Comparison of ENCODE assay signal across 8 cellular contexts in the genomic region with DNA sequence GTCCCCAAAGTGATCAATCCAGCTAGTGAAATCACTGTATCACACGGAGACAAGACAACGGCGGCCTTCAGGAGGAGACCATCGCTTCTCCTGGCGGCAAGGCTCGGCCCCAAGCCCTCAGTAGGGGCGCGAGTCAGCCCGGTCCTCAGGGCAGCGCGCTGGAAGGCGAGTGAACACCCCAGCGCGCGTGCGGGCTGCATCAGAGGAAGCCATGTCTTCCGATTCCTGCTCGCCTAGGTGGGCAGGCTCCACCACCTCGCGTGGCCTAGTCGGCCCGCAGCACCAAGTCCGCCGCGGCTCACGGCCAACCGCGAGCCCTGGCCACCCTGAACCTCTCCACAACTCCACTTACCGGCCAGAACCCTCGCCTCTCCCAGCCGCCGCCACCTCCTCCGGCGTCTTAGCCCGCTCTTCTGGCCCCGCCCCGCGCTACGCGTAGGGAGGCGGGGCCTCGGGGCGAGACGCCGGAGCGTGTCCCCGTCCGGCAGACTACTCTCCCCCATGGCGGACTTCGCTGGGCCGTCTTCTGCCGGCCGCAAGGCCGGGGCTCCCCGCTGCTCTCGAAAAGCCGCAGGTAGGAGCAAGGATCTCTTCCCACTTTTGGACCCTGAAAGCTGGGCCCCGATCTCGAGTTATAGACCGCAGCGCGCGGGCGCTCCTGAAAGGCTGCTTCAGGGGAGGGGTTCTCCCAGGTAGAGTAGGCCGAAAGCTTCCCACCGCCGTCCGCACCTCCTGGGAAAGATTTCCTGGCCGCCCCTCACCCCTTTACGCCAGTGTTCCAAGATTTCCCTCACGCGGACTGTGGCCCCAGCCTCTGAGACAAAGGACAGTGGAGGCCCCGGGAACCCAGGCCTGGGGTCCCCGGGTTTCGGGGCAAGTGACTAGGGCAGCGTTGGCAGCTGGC. TPM values are rescaled to one million over a fixed set of nuclear protein-coding genes. Genes with fewer than 3 reads are reported as not detected.
DNase-seq lines count a peak whose midpoint lies in the region; FAIRE-seq and TF ChIP-seq lines count a peak whose summit lies in the region.

TSS of gene GLMN (minus strand) at position 415 of the 904 bp plus-strand sequence. CDS start 988 bp downstream, outside the sequence.
TSS of gene RPAP2 (plus strand) at position 487 of the 904 bp plus-strand sequence. CDS start at position 502, 15 bp downstream.

- DNase-seq in GM03348 (ENCODE audit: low spot score) (peak; percentile 96), H9 (peak; percentile 84), SJSA1 (ENCODE audit: low read depth in 1 of 2, low spot score in 2 of 2) (peak; percentile 81 to 94), frontal cortex (ENCODE audit: low spot score in 2 of 2) (peak; percentile 64 to 79), nucleus accumbens (lab: John Stamatoyannopoulos, UW) (peak in 55 of 56 donors; percentile 29 to 89 (median 71)), suprapubic skin (ENCODE audit: low spot score in 2 of 2) (peak; percentile 80 to 85)
- DNase-seq in activated naive CD4-positive, alpha-beta T cell treated with Interleukin-2 at 50 U/mL for 16 hours: peak; percentile 75

- no peak within 1 kb of the TSS for H2AK5ac ChIP-seq in H9 (ENCODE audit: insufficient read length, low read length)

- no peak within 1 kb of the TSS for H2BK20ac ChIP-seq in H9 (ENCODE audit: low read depth, low read length, poor library complexity, severe bottlenecking)

- no peaks in the 10 kb centered on the region; the same call in 1 of the 2 replicates for H3K4me1 ChIP-seq in H9 (ENCODE audit: insufficient read depth, low read length)
- peaks cover 46% of the 10 kb centered on the region for H3K4me1 ChIP-seq in Loucy (ENCODE audit: insufficient read depth, low read length, poor library complexity, severe bottlenecking)
- H3K4me1 ChIP-seq in SJSA1 (replicated peaks): peaks cover 5% of the 10 kb centered on the region; the same call in 1 of the 2 replicates
- peaks cover 32% of the 10 kb centered on the region for H3K4me1 ChIP-seq in suprapubic skin

- no peak within 1 kb of the TSS for H3K23ac ChIP-seq in H9 (ENCODE audit: insufficient read length, low read depth, low read length)

- H3K23me2 ChIP-seq in H9 (ENCODE audit: insufficient read length, low read depth, low read length, poor library complexity, severe bottlenecking): no peaks in the 10 kb centered on the region

- H2BK120ac ChIP-seq in H9 (ENCODE audit: low read depth, low read length, poor library complexity, severe bottlenecking): no peak within 1 kb of the TSS

- no peaks in the 10 kb centered on the region for H3F3A ChIP-seq in Loucy (ENCODE audit: low read depth)

- no peak within 1 kb of the TSS for H4K91ac ChIP-seq in H9 (ENCODE audit: insufficient read length, low read depth, low read length)

- H4K5ac ChIP-seq in H9 (ENCODE audit: insufficient read length, low read depth, low read length): no peak within 1 kb of the TSS

- H2BK12ac ChIP-seq in H9 (ENCODE audit: insufficient read length, low read depth, low read length): peak within 1 kb of the TSS; percentile 2

- H3K27me3 ChIP-seq in H9 (ENCODE audit: insufficient read depth, low read length): no peaks in the 10 kb centered on the region
- no peaks in the 10 kb centered on the region for H3K27me3 ChIP-seq in Loucy (ENCODE audit: insufficient read depth, low read length, poor library complexity, severe bottlenecking)
- no peaks in the 10 kb centered on the region for H3K27me3 ChIP-seq in SJSA1 (replicated peaks)
- H3K27me3 ChIP-seq in suprapubic skin: no peaks in the 10 kb centered on the region

- no CpG with 5 or more reads among the region's 76 CpGs for WGBS in H9 (ENCODE audit: extremely low coverage, insufficient read length, low lambda C conversion rate)
- WGBS in suprapubic skin: 0% methylated on average over 20 of the region's 76 CpGs

- TF ChIP-seq CTCF in H9 (conservative IDR thresholded peaks at IDR 0.05) (0 out of 3 replicates have a peak, but pooled peaks have one; percentile 25), Loucy (conservative IDR thresholded peaks at IDR 0.05; ENCODE audit: low read length) (no peak), suprapubic skin (IDR thresholded peaks at IDR 0.05) (no peak)

- H3K27me3 Mint-ChIP-seq in H9 (ENCODE audit: low read depth): no peaks in the 10 kb centered on the region

- no peak within 1 kb of the TSS for H3T11ph ChIP-seq in H9 (ENCODE audit: low read length)

- H3K79me1 ChIP-seq in H9 (ENCODE audit: insufficient read depth, low read depth, low read length, poor library complexity, severe bottlenecking): no peaks in the 10 kb centered on the region

- FAIRE-seq in frontal cortex (lab: Jason Lieb, UNC): no peak

- H3K9ac ChIP-seq in H9 (ENCODE audit: extremely low read depth, insufficient read length, low read length): peak within 1 kb of the TSS; percentile 82
- peak within 1 kb of the TSS; percentile 93 for H3K9ac ChIP-seq in Loucy (ENCODE audit: low read depth, low read length, poor library complexity, severe bottlenecking)

- TF ChIP-seq POLR2A in suprapubic skin (IDR thresholded peaks at IDR 0.05): peak in 1 of 2 donors; percentile 49

- no peaks in the 10 kb centered on the region for H3K79me2 ChIP-seq in H9 (ENCODE audit: insufficient read depth, low read length)
- peaks cover 42% of the 10 kb centered on the region for H3K79me2 ChIP-seq in Loucy (ENCODE audit: insufficient read depth, low read length)

- H3K4me2 ChIP-seq in H9 (ENCODE audit: insufficient read depth, insufficient read length, low read length) (peak within 1 kb of the TSS; percentile 68), Loucy (ENCODE audit: low read depth, low read length, poor library complexity, severe bottlenecking) (peak within 1 kb of the TSS; percentile 92)

- TF ChIP-seq EP300 in suprapubic skin (IDR thresholded peaks at IDR 0.05): no peak

- no peak within 1 kb of the TSS for H3K56ac ChIP-seq in H9 (ENCODE audit: insufficient read length, low read depth, low read length)

- H3K4me3 ChIP-seq in Loucy (ENCODE audit: low read length, poor library complexity, severe bottlenecking) (peak within 1 kb of the TSS; percentile 91), SJSA1 (peak within 1 kb of the TSS; percentile 85), suprapubic skin (peak within 1 kb of the TSS; percentile 71)

- H3K9me3 Mint-ChIP-seq in H9: no peaks in the 10 kb centered on the region

- H3K27ac Mint-ChIP-seq in H9: peak within 1 kb of the TSS; percentile 98 to 100 (median 99)

- no peak within 1 kb of the TSS for H4K8ac ChIP-seq in H9 (replicated peaks; ENCODE audit: insufficient read length, low read depth, low read length)

- peaks cover 21 to 43% (median 39%) of the 10 kb centered on the region in 3 experiments for H3K36me3 Mint-ChIP-seq in H9 (ENCODE audit: insufficient read depth in 1 of 3, low read depth in 3 of 3)

- no peak within 1 kb of the TSS for H2BK5ac ChIP-seq in H9 (ENCODE audit: insufficient read length, low read length)

- peak within 1 kb of the TSS; percentile 94 for H3K18ac ChIP-seq in H9 (ENCODE audit: insufficient read length, low read depth, low read length)

- H3K36me3 ChIP-seq in Loucy (ENCODE audit: insufficient read depth, low read length): 0 out of 2 replicates have a peak, but pooled peaks cover under 1% of the 10 kb centered on the region
- peaks cover 38% of the 10 kb centered on the region for H3K36me3 ChIP-seq in SJSA1
- peaks cover 4% of the 10 kb centered on the region for H3K36me3 ChIP-seq in suprapubic skin

- H3K9me2 ChIP-seq in Loucy (replicated peaks; ENCODE audit: low read depth, low read length): no peaks in the 10 kb centered on the region

- H2AFZ ChIP-seq in H9 (ENCODE audit: low read length) (no peak within 1 kb of the TSS), Loucy (ENCODE audit: low read length) (peak within 1 kb of the TSS; percentile 79)

- no peak within 1 kb of the TSS for H3K4ac ChIP-seq in H9 (ENCODE audit: low read depth, low read length)

- H3K9me3 ChIP-seq in H9 (ENCODE audit: control insufficient read depth, low read depth, low read length) (no peaks in the 10 kb centered on the region), Loucy (ENCODE audit: insufficient read depth, low read depth, low read length) (no peaks in the 10 kb centered on the region), SJSA1 (replicated peaks) (no peaks in the 10 kb centered on the region), suprapubic skin (no peaks in the 10 kb centered on the region)

- H3K4me3 Mint-ChIP-seq in H9: peak within 1 kb of the TSS; percentile 94 to 97

- H3K27ac ChIP-seq in H9 (ENCODE audit: insufficient read length, low read depth, low read length) (peak within 1 kb of the TSS; percentile 8), SJSA1 (peak within 1 kb of the TSS; percentile 66), suprapubic skin (peak within 1 kb of the TSS; percentile 94)

- H2BK15ac ChIP-seq in H9 (ENCODE audit: low read depth, low read length): no peak within 1 kb of the TSS

- peak within 1 kb of the TSS; percentile 92 for H3K14ac ChIP-seq in H9 (ENCODE audit: insufficient read depth, low read length)

- H4K20me1 ChIP-seq in H9 (ENCODE audit: control insufficient read depth, insufficient read depth, insufficient read length): no peaks in the 10 kb centered on the region
- peaks cover 22% of the 10 kb centered on the region for H4K20me1 ChIP-seq in Loucy (ENCODE audit: insufficient read depth, low read length, poor library complexity, severe bottlenecking)

- H3K4me1 Mint-ChIP-seq in H9: peaks cover 16 to 20% of the 10 kb centered on the region in 2 experiments

RNA-seq across cellular contexts. Expression of gene GLMN, which starts in this region (rescaled TPM):
- total RNA-seq in H9 (2021) (23.6 and 24.8 TPM in 2 replicates), frontal cortex (41.2 TPM), suprapubic skin (10 to 100 TPM in 3 of 4 donors, 1 to 10 TPM in 1; 8.9 to 31.9 (median 11.0) TPM)
- total RNA-seq in SJSA1 (2014; rRNA removed; shearing (Covaris generic)): 7.5 and 20.1 TPM in 2 replicates

RNA-seq across cellular contexts. Expression of gene RPAP2, which starts in this region (rescaled TPM):
- total RNA-seq in H9 (2021) (27.4 and 27.5 TPM in 2 replicates), frontal cortex (26.1 TPM), suprapubic skin (10 to 100 TPM in 1 of 4 donors, 1 to 10 TPM in 3; 6.8 to 10.5 (median 9.0) TPM)
- 19.1 and 21.9 TPM in 2 replicates for total RNA-seq in SJSA1 (2014; rRNA removed; shearing (Covaris generic))

Comparison
In these comparisons a context has a peak if more than half of its experiments do, and no peak if none do; other contexts are left out.
1. Peak in every context shown above with its lines: DNase-seq, H3K4me3 ChIP-seq and H3K27ac ChIP-seq.
2. H3K27ac ChIP-seq: peak in every context shown above with its lines; median percentile 94 in suprapubic skin; 66 in SJSA1; 8 in H9.